ENCODE assay signal across 16 cellular contexts in genomic region chr5:93186031-93186682, GRCh38.
A peak's percentile ranks its signal among the peaks of the same experiment; 100 is the strongest.
DNase-seq lines count a peak whose midpoint lies in the region; ATAC-seq and TF ChIP-seq lines count a peak whose summit lies in the region.
"Had no signal": no experiment of that assay in that cellular context is flagged by ENCODE, and none has a peak within 500 bp of the region (broad histone marks: within the 10 kb centered on the region; RNA-seq: fewer than 3 reads in every experiment).

No MANE protein-coding gene starts in this region.

- DNase-seq in Calu3, result no peak
- peak; percentile 34 for DNase-seq in NCI-H226
- peak; percentile 49 for DNase-seq in dedifferentiated amniotic fluid mesenchymal stem cell (ENCODE audit: extremely low spot score)
- DNase-seq in mesenchymal stem cell, result no peak
- no peak for DNase-seq in NCI-H1417 treated with DMSO at 0.1 percent for 48 hours (lab: John Stamatoyannopoulos, UW)
- no peak for DNase-seq in dorsolateral prefrontal cortex
- DNase-seq in activated CD8-positive, alpha-beta T cell treated with anti-CD3 and anti-CD28 coated beads, Interleukin-2, amount 10 ng/mL, durations not matched to agents 7 days and 5 days, result no peak
- no peak for DNase-seq in nucleus accumbens (lab: John Stamatoyannopoulos, UW)
- DNase-seq: activated naive CD4-positive, alpha-beta T cell treated with anti-CD3 and anti-CD28 coated beads, Interleukin-2, amount 10 ng/mL, durations not matched to agents 7 days and 5 days; CD4-positive, CD25-positive, alpha-beta regulatory T cell; gastrocnemius medialis; immature natural killer cell; NCI-H1436; NCI-H526 treated with DMSO at 0.1 percent for 48 hours; SIG-M5 had no signal

- peaks cover 7% of the 10 kb centered on the region for H3K4me1 ChIP-seq in mesenchymal stem cell (ENCODE audit: control insufficient read depth, insufficient read depth, low read depth, low read length)
- H3K4me1 ChIP-seq: gastrocnemius medialis had no signal

- no peaks in the 10 kb centered on the region for H3K79me1 ChIP-seq in mesenchymal stem cell (replicated peaks; ENCODE audit: low read length, poor library complexity, severe bottlenecking)

- CTCF ChIA-PET in Calu3 (lab: Charles Lee), result interaction anchor here (0.6 kb wide), 1 partner anchor 78 kb away, joined by 3 read pairs; no protein-coding TSS in a partner anchor
- CTCF ChIA-PET in activated CD8-positive, alpha-beta T cell treated with anti-CD3 and anti-CD28 coated beads, Interleukin-2, amount 10 ng/mL, durations not matched to agents 7 days and 5 days (lab: Charles Lee), result no interaction called here

- no peak overlapping the region for H2BK5ac ChIP-seq in mesenchymal stem cell (ENCODE audit: low read depth, low read length, poor library complexity, severe bottlenecking)

- POLR2A ChIA-PET in activated CD8-positive, alpha-beta T cell treated with anti-CD3 and anti-CD28 coated beads, Interleukin-2, amount 10 ng/mL, durations not matched to agents 7 days and 5 days (lab: Charles Lee), result no interaction called here

- 74% methylated on average over 3 of the region's 3 CpGs for WGBS in mesenchymal stem cell

- H3K4ac ChIP-seq in mesenchymal stem cell (ENCODE audit: low read depth in 1 of 2, low read length in 2 of 2), result no peak overlapping the region

- peak overlapping the region; percentile 15 for H3K27ac Mint-ChIP-seq in Calu3 (ENCODE audit: unreplicated experiment)
- H3K27ac Mint-ChIP-seq in activated CD8-positive, alpha-beta T cell treated with anti-CD3 and anti-CD28 coated beads, Interleukin-2, amount 10 ng/mL, durations not matched to agents 7 days and 5 days, result no peak overlapping the region
- H3K27ac Mint-ChIP-seq: activated naive CD4-positive, alpha-beta T cell treated with anti-CD3 and anti-CD28 coated beads, Interleukin-2, amount 10 ng/mL, durations not matched to agents 7 days and 5 days; CD4-positive, CD25-positive, alpha-beta regulatory T cell; immature natural killer cell had no signal

- H3K4me3 Mint-ChIP-seq in Calu3 (ENCODE audit: low read depth, unreplicated experiment), result no peak overlapping the region
- H3K4me3 Mint-ChIP-seq in activated CD8-positive, alpha-beta T cell treated with anti-CD3 and anti-CD28 coated beads, Interleukin-2, amount 10 ng/mL, durations not matched to agents 7 days and 5 days, result no peak overlapping the region
- H3K4me3 Mint-ChIP-seq: activated naive CD4-positive, alpha-beta T cell treated with anti-CD3 and anti-CD28 coated beads, Interleukin-2, amount 10 ng/mL, durations not matched to agents 7 days and 5 days; CD4-positive, CD25-positive, alpha-beta regulatory T cell; immature natural killer cell had no signal

- H2BK12ac ChIP-seq in mesenchymal stem cell (ENCODE audit: low read length in 2 of 2), result no peak overlapping the region

- H3K27me3 Mint-ChIP-seq in Calu3 (ENCODE audit: unreplicated experiment), result no peaks in the 10 kb centered on the region
- no peaks in the 10 kb centered on the region for H3K27me3 Mint-ChIP-seq in activated CD8-positive, alpha-beta T cell treated with anti-CD3 and anti-CD28 coated beads, Interleukin-2, amount 10 ng/mL, durations not matched to agents 7 days and 5 days (ENCODE audit: low read depth)
- H3K27me3 Mint-ChIP-seq: activated naive CD4-positive, alpha-beta T cell treated with anti-CD3 and anti-CD28 coated beads, Interleukin-2, amount 10 ng/mL, durations not matched to agents 7 days and 5 days; CD4-positive, CD25-positive, alpha-beta regulatory T cell had no signal

- H3K27ac ChIP-seq in mesenchymal stem cell (ENCODE audit: low read length, poor library complexity, severe bottlenecking) (peak overlapping the region; percentile 46), dorsolateral prefrontal cortex (no peak overlapping the region)
- H3K27ac ChIP-seq: coronary artery, gastrocnemius medialis had no signal

- no peaks in the 10 kb centered on the region for H3K9me3 ChIP-seq in mesenchymal stem cell (ENCODE audit: control insufficient read depth, low read length)
- H3K9me3 ChIP-seq: gastrocnemius medialis had no signal

- TF ChIP-seq CTCF in Calu3 (IDR thresholded peaks at IDR 0.05; ENCODE audit: unreplicated experiment) (no peak), dorsolateral prefrontal cortex (IDR thresholded peaks at IDR 0.05 in 54 of 56, conservative IDR thresholded peaks at IDR 0.05 in 2 of 56; ENCODE audit: low read depth in 1 of 56, partially characterized antibody in 56 of 56) (no peak)

- no peak overlapping the region for H4K91ac ChIP-seq in mesenchymal stem cell (ENCODE audit: low read length)

- no peak overlapping the region for H2AK5ac ChIP-seq in mesenchymal stem cell (ENCODE audit: low read length, severe bottlenecking)

- no peaks in the 10 kb centered on the region for H3K27me3 ChIP-seq in mesenchymal stem cell (ENCODE audit: control insufficient read depth in 1 of 2, insufficient read depth in 1 of 2, low read length in 2 of 2)
- H3K27me3 ChIP-seq in dorsolateral prefrontal cortex, result no peaks in the 10 kb centered on the region
- H3K27me3 ChIP-seq: gastrocnemius medialis had no signal

- H3K9ac ChIP-seq in mesenchymal stem cell (ENCODE audit: low read length), result peak overlapping the region; percentile 68

- H3K4me1 Mint-ChIP-seq in Calu3 (ENCODE audit: low read depth, unreplicated experiment), result peaks cover 47% of the 10 kb centered on the region
- H3K4me1 Mint-ChIP-seq in activated CD8-positive, alpha-beta T cell treated with anti-CD3 and anti-CD28 coated beads, Interleukin-2, amount 10 ng/mL, durations not matched to agents 7 days and 5 days (ENCODE audit: low read depth), result no peaks in the 10 kb centered on the region
- H3K4me1 Mint-ChIP-seq: activated naive CD4-positive, alpha-beta T cell treated with anti-CD3 and anti-CD28 coated beads, Interleukin-2, amount 10 ng/mL, durations not matched to agents 7 days and 5 days; CD4-positive, CD25-positive, alpha-beta regulatory T cell; immature natural killer cell had no signal

- H3K4me3 ChIP-seq in mesenchymal stem cell (ENCODE audit: insufficient read depth in 1 of 2, low read depth in 1 of 2, low read length in 2 of 2), result no peak overlapping the region
- H3K4me3 ChIP-seq in dorsolateral prefrontal cortex, result no peak overlapping the region
- H3K4me3 ChIP-seq: coronary artery, gastrocnemius medialis had no signal

- no peak overlapping the region for H2BK15ac ChIP-seq in mesenchymal stem cell (ENCODE audit: low read depth, poor library complexity, severe bottlenecking)

- H2AFZ ChIP-seq in mesenchymal stem cell (ENCODE audit: low read depth, low read length), result no peak overlapping the region

- H3K14ac ChIP-seq in mesenchymal stem cell (ENCODE audit: low read length in 2 of 2), result no peak overlapping the region

- H4K8ac ChIP-seq in mesenchymal stem cell (ENCODE audit: low read length), result no peak overlapping the region

- H3K18ac ChIP-seq in mesenchymal stem cell (ENCODE audit: low read depth in 1 of 2, low read length in 2 of 2), result no peak overlapping the region

- no peak overlapping the region for H3K23ac ChIP-seq in mesenchymal stem cell (ENCODE audit: low read length in 2 of 2)

- no peaks in the 10 kb centered on the region for H3K36me3 ChIP-seq in mesenchymal stem cell (ENCODE audit: control insufficient read depth in 1 of 2, insufficient read depth in 2 of 2, low read depth in 1 of 2, low read length in 2 of 2)
- H3K36me3 ChIP-seq: gastrocnemius medialis had no signal

- intact Hi-C loops in Calu3 (cut with micrococcal nuclease; ENCODE audit: unreplicated experiment) (loop anchor here (1.0 kb wide), 1 partner anchor 17 kb away; no protein-coding TSS in a partner anchor), dorsolateral prefrontal cortex (cut with DNase I) (no loop called here)

- BruUV-seq in Calu3 (replicated peaks; lab: Mats Ljungman, UMichigan), result no TSS peak

- H3K9me3 Mint-ChIP-seq in Calu3 (ENCODE audit: low read depth, unreplicated experiment), result peaks cover 4% of the 10 kb centered on the region
- no peaks in the 10 kb centered on the region for H3K9me3 Mint-ChIP-seq in activated CD8-positive, alpha-beta T cell treated with anti-CD3 and anti-CD28 coated beads, Interleukin-2, amount 10 ng/mL, durations not matched to agents 7 days and 5 days (ENCODE audit: insufficient read depth)
- H3K9me3 Mint-ChIP-seq: activated naive CD4-positive, alpha-beta T cell treated with anti-CD3 and anti-CD28 coated beads, Interleukin-2, amount 10 ng/mL, durations not matched to agents 7 days and 5 days had no signal

- ATAC-seq in activated CD8-positive, alpha-beta T cell treated with anti-CD3 and anti-CD28 coated beads, Interleukin-2, amount 10 ng/mL, durations not matched to agents 7 days and 5 days, result no peak
- ATAC-seq: gastrocnemius medialis had no signal

- no peak overlapping the region for H2BK120ac ChIP-seq in mesenchymal stem cell (ENCODE audit: low read depth, low read length)

- no peaks in the 10 kb centered on the region for H3K36me3 Mint-ChIP-seq in Calu3 (ENCODE audit: insufficient read depth, unreplicated experiment)
- no peaks in the 10 kb centered on the region for H3K36me3 Mint-ChIP-seq in activated CD8-positive, alpha-beta T cell treated with anti-CD3 and anti-CD28 coated beads, Interleukin-2, amount 10 ng/mL, durations not matched to agents 7 days and 5 days (ENCODE audit: low read depth)
- H3K36me3 Mint-ChIP-seq: activated naive CD4-positive, alpha-beta T cell treated with anti-CD3 and anti-CD28 coated beads, Interleukin-2, amount 10 ng/mL, durations not matched to agents 7 days and 5 days; CD4-positive, CD25-positive, alpha-beta regulatory T cell; immature natural killer cell had no signal

- no peak overlapping the region for H3K4me2 ChIP-seq in mesenchymal stem cell (ENCODE audit: low read length, poor library complexity, severe bottlenecking)

Comparison
In these comparisons a context has a peak if more than half of its experiments do, and no peak if none do; other contexts are left out.
1. DNase-seq: peak in NCI-H226 (single experiment) and dedifferentiated amniotic fluid mesenchymal stem cell (single experiment); none in Calu3 (single experiment), mesenchymal stem cell (single experiment), NCI-H1417 treated with DMSO at 0.1 percent for 48 hours (single experiment), dorsolateral prefrontal cortex (0 of 10), activated CD8-positive, alpha-beta T cell treated with anti-CD3 and anti-CD28 coated beads, Interleukin-2, amount 10 ng/mL, durations not matched to agents 7 days and 5 days (single experiment) and nucleus accumbens (0 of 56).